Comparison of ENCODE assay signal across 8 cellular contexts in the genomic region with DNA sequence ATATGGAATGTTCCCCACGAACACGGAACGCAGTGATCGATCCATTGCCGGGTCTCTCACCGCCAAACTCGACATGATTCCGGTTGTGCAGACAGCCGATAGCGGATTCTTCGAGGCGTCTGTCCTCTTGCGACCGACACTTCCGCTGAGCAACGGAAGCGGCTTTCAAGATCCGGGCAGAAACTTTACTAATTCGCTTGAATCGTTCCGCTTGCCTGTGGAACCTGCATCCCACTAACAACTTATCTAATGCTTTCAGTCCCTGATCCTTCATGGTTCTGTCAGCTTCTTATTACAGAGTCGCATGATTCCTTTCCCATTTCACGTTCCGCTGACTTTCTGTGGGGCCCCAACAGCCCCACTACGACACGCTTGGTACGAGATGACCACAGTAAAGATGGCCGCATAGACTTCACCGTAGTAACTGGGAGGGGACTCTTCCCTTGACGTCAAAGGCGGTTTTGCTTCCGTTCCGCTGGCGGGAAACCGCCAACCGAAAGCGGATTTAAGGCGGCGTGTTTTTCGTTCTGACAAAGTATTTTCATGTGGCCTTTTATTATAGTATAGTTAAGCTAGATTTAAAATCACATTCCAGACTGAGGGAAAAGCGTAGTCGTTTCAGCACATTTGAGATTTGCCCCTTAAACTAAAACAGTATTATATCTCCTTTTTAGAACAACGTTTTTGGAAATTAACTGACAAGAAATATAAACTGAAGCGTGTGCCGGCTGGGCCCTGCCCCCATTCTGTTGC.
DNase-seq lines count a peak whose midpoint lies in the region; TF ChIP-seq lines count a peak whose summit lies in the region.

A gene with protein sequence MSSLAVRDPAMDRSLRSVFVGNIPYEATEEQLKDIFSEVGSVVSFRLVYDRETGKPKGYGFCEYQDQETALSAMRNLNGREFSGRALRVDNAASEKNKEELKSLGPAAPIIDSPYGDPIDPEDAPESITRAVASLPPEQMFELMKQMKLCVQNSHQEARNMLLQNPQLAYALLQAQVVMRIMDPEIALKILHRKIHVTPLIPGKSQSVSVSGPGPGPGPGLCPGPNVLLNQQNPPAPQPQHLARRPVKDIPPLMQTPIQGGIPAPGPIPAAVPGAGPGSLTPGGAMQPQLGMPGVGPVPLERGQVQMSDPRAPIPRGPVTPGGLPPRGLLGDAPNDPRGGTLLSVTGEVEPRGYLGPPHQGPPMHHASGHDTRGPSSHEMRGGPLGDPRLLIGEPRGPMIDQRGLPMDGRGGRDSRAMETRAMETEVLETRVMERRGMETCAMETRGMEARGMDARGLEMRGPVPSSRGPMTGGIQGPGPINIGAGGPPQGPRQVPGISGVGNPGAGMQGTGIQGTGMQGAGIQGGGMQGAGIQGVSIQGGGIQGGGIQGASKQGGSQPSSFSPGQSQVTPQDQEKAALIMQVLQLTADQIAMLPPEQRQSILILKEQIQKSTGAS (minus strand): TSS at position 121 of the 753 bp plus-strand sequence. CDS start 46 bp downstream, at position 75.

- no peaks in the 10 kb centered on the region for H3K27me3 Mint-ChIP-seq in activated naive CD4-positive, alpha-beta T cell treated with anti-CD3 and anti-CD28 coated beads, Interleukin-2, amount 10 ng/mL, durations not matched to agents 7 days and 5 days

- TF ChIP-seq CTCF in HFF-Myc (IDR thresholded peaks at IDR 0.05; ENCODE audit: low read depth, low read length, missing control alignments): no peak

- peaks cover 5% of the 10 kb centered on the region for H3K9me3 Mint-ChIP-seq in activated naive CD4-positive, alpha-beta T cell treated with anti-CD3 and anti-CD28 coated beads, Interleukin-2, amount 10 ng/mL, durations not matched to agents 7 days and 5 days

- peak within 1 kb of the TSS; percentile 96 for H3K27ac ChIP-seq in SK-N-MC

- H3K9ac ChIP-seq in SK-N-MC (ENCODE audit: insufficient read length): peak within 1 kb of the TSS; percentile 93

- H3K4me3 ChIP-seq in HFF-Myc (replicated peaks; ENCODE audit: low read depth, low read length) (peak within 1 kb of the TSS; percentile 86), SK-N-MC (peak within 1 kb of the TSS; percentile 84)

- CTCF ChIA-PET in activated naive CD4-positive, alpha-beta T cell treated with anti-CD3 and anti-CD28 coated beads, Interleukin-2, amount 10 ng/mL, durations not matched to agents 7 days and 5 days (lab: Charles Lee): no interaction called here

- H3K9me3 ChIP-seq in SK-N-MC (ENCODE audit: low read depth, low read length): no peaks in the 10 kb centered on the region

- H3K4me3 Mint-ChIP-seq in activated naive CD4-positive, alpha-beta T cell treated with anti-CD3 and anti-CD28 coated beads, Interleukin-2, amount 10 ng/mL, durations not matched to agents 7 days and 5 days: peak within 1 kb of the TSS; percentile 95

- H3K27ac Mint-ChIP-seq in activated naive CD4-positive, alpha-beta T cell treated with anti-CD3 and anti-CD28 coated beads, Interleukin-2, amount 10 ng/mL, durations not matched to agents 7 days and 5 days: peak within 1 kb of the TSS; percentile 98

- DNase-seq in GM03348 (ENCODE audit: low spot score) (peak; percentile 85), HFF-Myc (ENCODE audit: extremely low read depth, low read depth) (peak; percentile 90), NAMALWA (ENCODE audit: low spot score) (peak; percentile 95), SK-N-MC (ENCODE audit: low read depth, low spot score) (peak; percentile 50), germinal center (ENCODE audit: low spot score) (peak; percentile 60), non-pigmented ciliary epithelial cell (ENCODE audit: low read depth) (peak; percentile 75), superior temporal gyrus (ENCODE audit: extremely low spot score) (peak; percentile 99)
- peak; percentile 92 for DNase-seq in activated naive CD4-positive, alpha-beta T cell treated with anti-CD3 and anti-CD28 coated beads, Interleukin-2, amount 10 ng/mL, durations not matched to agents 7 days and 5 days

- no peaks in the 10 kb centered on the region; the same call in 1 of the 2 replicates for H3K36me3 ChIP-seq in SK-N-MC (ENCODE audit: insufficient read depth, low read length)

- H3K4me1 Mint-ChIP-seq in activated naive CD4-positive, alpha-beta T cell treated with anti-CD3 and anti-CD28 coated beads, Interleukin-2, amount 10 ng/mL, durations not matched to agents 7 days and 5 days: peaks cover 51% of the 10 kb centered on the region

- H3K36me3 Mint-ChIP-seq in activated naive CD4-positive, alpha-beta T cell treated with anti-CD3 and anti-CD28 coated beads, Interleukin-2, amount 10 ng/mL, durations not matched to agents 7 days and 5 days: peaks cover 42% of the 10 kb centered on the region

Comparison
In these comparisons a context has a peak if more than half of its experiments do, and no peak if none do; other contexts are left out.
1. Peak in every context shown above with its lines: DNase-seq, H3K4me3 ChIP-seq and H3K27ac ChIP-seq.